In genomic region chrX:104183685-104184084, GRCh38 we compare ENCODE assay signal across 1 cellular context.
TF ChIP-seq lines count a peak whose summit lies in the region.

No MANE protein-coding gene starts in this region.

TF ChIP-seq in A549, 52 proteins besides CTCF, POLR2A, EP300 and RAD21 (continued from another document):
- TF ChIP-seq, protein P1, sequence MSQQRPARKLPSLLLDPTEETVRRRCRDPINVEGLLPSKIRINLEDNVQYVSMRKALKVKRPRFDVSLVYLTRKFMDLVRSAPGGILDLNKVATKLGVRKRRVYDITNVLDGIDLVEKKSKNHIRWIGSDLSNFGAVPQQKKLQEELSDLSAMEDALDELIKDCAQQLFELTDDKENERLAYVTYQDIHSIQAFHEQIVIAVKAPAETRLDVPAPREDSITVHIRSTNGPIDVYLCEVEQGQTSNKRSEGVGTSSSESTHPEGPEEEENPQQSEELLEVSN (IDR thresholded peaks at IDR 0.05; ENCODE audit: borderline replicate concordance, low read depth) = no peak
- no peak for TF ChIP-seq KDM5A (IDR thresholded peaks at IDR 0.05)
- no peak for TF ChIP-seq HMGXB4 (CRISPR knock-in tag; IDR thresholded peaks at IDR 0.05; ENCODE audit: borderline replicate concordance)
- no peak for TF ChIP-seq MAZ (IDR thresholded peaks at IDR 0.05; ENCODE audit: borderline replicate concordance, low read depth, low read length)
- TF ChIP-seq SMC3 (IDR thresholded peaks at IDR 0.05) = no peak
- TF ChIP-seq TP53 (CRISPR knock-in tag; IDR thresholded peaks at IDR 0.05) = no peak
- no peak for TF ChIP-seq RARB (CRISPR knock-in tag; IDR thresholded peaks at IDR 0.05)
- TF ChIP-seq PHF8 (IDR thresholded peaks at IDR 0.05; ENCODE audit: borderline replicate concordance, low read depth) = no peak
